Comparison of ENCODE assay signal across 1 cellular context in genomic region chr14:93228550-93228949, GRCh38.
TF ChIP-seq lines count a peak whose summit lies in the region.

No MANE protein-coding gene starts in this region.

TF ChIP-seq in H1, 55 proteins besides CTCF, POLR2A, EP300 and RAD21:
- TF ChIP-seq BCL11A (IDR thresholded peaks at IDR 0.05; ENCODE audit: low read depth in 2 of 2, low read length in 2 of 2) (no peak), NRF1 (IDR thresholded peaks at IDR 0.05; ENCODE audit: low read depth, low read length) (no peak), SUZ12 (IDR thresholded peaks at IDR 0.05; ENCODE audit: low read length) (no peak), TAF1 (IDR thresholded peaks at IDR 0.05; ENCODE audit: low read depth, low read length) (no peak), ATF3 (IDR thresholded peaks at IDR 0.05; ENCODE audit: insufficient read depth, low read depth, low read length) (no peak)
- TF ChIP-seq, protein P1, sequence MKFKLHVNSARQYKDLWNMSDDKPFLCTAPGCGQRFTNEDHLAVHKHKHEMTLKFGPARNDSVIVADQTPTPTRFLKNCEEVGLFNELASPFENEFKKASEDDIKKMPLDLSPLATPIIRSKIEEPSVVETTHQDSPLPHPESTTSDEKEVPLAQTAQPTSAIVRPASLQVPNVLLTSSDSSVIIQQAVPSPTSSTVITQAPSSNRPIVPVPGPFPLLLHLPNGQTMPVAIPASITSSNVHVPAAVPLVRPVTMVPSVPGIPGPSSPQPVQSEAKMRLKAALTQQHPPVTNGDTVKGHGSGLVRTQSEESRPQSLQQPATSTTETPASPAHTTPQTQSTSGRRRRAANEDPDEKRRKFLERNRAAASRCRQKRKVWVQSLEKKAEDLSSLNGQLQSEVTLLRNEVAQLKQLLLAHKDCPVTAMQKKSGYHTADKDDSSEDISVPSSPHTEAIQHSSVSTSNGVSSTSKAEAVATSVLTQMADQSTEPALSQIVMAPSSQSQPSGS (IDR thresholded peaks at IDR 0.05; ENCODE audit: low read length), result no peak
- TF ChIP-seq, protein P2, sequence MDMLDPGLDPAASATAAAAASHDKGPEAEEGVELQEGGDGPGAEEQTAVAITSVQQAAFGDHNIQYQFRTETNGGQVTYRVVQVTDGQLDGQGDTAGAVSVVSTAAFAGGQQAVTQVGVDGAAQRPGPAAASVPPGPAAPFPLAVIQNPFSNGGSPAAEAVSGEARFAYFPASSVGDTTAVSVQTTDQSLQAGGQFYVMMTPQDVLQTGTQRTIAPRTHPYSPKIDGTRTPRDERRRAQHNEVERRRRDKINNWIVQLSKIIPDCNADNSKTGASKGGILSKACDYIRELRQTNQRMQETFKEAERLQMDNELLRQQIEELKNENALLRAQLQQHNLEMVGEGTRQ (IDR thresholded peaks at IDR 0.05; ENCODE audit: low read length), result no peak
